In the genomic region with DNA sequence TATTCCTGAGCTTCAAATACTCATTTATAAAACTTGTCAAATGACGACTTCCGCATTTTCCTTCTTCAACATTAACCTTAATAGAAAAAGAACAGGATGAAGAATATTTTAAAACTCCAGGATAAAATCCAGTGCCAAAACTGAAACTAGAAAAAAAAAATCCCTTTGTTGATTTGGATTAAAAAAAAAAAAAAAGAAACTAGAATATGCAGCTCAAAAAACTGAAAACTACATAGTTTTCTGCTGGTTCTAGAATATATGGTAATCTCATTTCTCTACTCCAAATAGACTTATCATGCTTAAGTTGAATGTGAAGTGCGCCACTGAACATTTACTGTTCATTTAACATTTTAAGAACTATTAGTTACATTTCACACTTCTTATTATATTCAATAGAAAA, we compare ENCODE assay signal across 1 cellular context.
TF ChIP-seq lines count a peak whose summit lies in the region.

No MANE protein-coding gene starts in this region.

TF ChIP-seq in GM12878, 131 proteins besides CTCF, POLR2A, EP300 and RAD21 (continued from another document):
- TF ChIP-seq, protein P1, sequence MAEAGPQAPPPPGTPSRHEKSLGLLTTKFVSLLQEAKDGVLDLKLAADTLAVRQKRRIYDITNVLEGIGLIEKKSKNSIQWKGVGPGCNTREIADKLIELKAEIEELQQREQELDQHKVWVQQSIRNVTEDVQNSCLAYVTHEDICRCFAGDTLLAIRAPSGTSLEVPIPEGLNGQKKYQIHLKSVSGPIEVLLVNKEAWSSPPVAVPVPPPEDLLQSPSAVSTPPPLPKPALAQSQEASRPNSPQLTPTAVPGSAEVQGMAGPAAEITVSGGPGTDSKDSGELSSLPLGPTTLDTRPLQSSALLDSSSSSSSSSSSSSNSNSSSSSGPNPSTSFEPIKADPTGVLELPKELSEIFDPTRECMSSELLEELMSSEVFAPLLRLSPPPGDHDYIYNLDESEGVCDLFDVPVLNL (IDR thresholded peaks at IDR 0.05; ENCODE audit: low read depth, low read length), result no peak
- no peak for TF ChIP-seq RAD51 (IDR thresholded peaks at IDR 0.05)
- TF ChIP-seq RBBP5 (conservative IDR thresholded peaks at IDR 0.05), result no peak
- TF ChIP-seq BACH1 (IDR thresholded peaks at IDR 0.05; ENCODE audit: borderline replicate concordance), result no peak
- TF ChIP-seq KAT2A (conservative IDR thresholded peaks at IDR 0.05; ENCODE audit: control insufficient read depth, low read depth, low read length), result no peak
- TF ChIP-seq CBX5 (IDR thresholded peaks at IDR 0.05; ENCODE audit: low read depth), result no peak
- TF ChIP-seq, protein P2, sequence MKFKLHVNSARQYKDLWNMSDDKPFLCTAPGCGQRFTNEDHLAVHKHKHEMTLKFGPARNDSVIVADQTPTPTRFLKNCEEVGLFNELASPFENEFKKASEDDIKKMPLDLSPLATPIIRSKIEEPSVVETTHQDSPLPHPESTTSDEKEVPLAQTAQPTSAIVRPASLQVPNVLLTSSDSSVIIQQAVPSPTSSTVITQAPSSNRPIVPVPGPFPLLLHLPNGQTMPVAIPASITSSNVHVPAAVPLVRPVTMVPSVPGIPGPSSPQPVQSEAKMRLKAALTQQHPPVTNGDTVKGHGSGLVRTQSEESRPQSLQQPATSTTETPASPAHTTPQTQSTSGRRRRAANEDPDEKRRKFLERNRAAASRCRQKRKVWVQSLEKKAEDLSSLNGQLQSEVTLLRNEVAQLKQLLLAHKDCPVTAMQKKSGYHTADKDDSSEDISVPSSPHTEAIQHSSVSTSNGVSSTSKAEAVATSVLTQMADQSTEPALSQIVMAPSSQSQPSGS (IDR thresholded peaks at IDR 0.05; ENCODE audit: low read length), result no peak
- no peak for TF ChIP-seq SMARCA5 (IDR thresholded peaks at IDR 0.05)
- TF ChIP-seq, protein P3, sequence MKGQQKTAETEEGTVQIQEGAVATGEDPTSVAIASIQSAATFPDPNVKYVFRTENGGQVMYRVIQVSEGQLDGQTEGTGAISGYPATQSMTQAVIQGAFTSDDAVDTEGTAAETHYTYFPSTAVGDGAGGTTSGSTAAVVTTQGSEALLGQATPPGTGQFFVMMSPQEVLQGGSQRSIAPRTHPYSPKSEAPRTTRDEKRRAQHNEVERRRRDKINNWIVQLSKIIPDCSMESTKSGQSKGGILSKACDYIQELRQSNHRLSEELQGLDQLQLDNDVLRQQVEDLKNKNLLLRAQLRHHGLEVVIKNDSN (IDR thresholded peaks at IDR 0.05; ENCODE audit: borderline replicate concordance, extremely low read length, insufficient read depth, low read depth, low read length), result no peak
- TF ChIP-seq KDM1A (IDR thresholded peaks at IDR 0.05; ENCODE audit: borderline replicate concordance), result no peak
- TF ChIP-seq SPI1 (IDR thresholded peaks at IDR 0.05; ENCODE audit: borderline replicate concordance, insufficient read depth, low read depth, low read length), result peak; percentile 43; the same call in 1 of the 2 replicates
- no peak for TF ChIP-seq BHLHE40 (IDR thresholded peaks at IDR 0.05; ENCODE audit: borderline replicate concordance in 1 of 2, low read depth in 2 of 2, low read length in 1 of 2)
- TF ChIP-seq, protein P4, sequence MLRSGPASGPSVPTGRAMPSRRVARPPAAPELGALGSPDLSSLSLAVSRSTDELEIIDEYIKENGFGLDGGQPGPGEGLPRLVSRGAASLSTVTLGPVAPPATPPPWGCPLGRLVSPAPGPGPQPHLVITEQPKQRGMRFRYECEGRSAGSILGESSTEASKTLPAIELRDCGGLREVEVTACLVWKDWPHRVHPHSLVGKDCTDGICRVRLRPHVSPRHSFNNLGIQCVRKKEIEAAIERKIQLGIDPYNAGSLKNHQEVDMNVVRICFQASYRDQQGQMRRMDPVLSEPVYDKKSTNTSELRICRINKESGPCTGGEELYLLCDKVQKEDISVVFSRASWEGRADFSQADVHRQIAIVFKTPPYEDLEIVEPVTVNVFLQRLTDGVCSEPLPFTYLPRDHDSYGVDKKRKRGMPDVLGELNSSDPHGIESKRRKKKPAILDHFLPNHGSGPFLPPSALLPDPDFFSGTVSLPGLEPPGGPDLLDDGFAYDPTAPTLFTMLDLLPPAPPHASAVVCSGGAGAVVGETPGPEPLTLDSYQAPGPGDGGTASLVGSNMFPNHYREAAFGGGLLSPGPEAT (IDR thresholded peaks at IDR 0.05; ENCODE audit: low read depth), result 0 out of 2 replicates have a peak, but pooled peaks have one; percentile 15
- TF ChIP-seq, protein P5, sequence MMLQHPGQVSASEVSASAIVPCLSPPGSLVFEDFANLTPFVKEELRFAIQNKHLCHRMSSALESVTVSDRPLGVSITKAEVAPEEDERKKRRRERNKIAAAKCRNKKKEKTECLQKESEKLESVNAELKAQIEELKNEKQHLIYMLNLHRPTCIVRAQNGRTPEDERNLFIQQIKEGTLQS (IDR thresholded peaks at IDR 0.05; ENCODE audit: borderline replicate concordance, extremely low read depth, low read depth, low read length), result no peak
